ENCODE assay signal across 8 cellular contexts in genomic region chr17:82228842-82229685, GRCh38. TPM values are rescaled to one million over a fixed set of nuclear protein-coding genes. Genes with fewer than 3 reads are reported as not detected.
DNase-seq lines count a peak whose midpoint lies in the region; ATAC-seq and TF ChIP-seq lines count a peak whose summit lies in the region.

TSS of gene SLC16A3 (plus strand) at chr17:82229042. CDS start at chr17:82236009, 6,967 bp downstream.

- CTCF ChIA-PET in GM10248 (lab: Yijun Ruan, JAX): interaction anchor here (0.8 to 2.0 kb wide), 6 partner anchors 9 to 199 kb away, joined by 3 to 6 read pairs (median 4); no protein-coding TSS in a partner anchor

- peaks cover 32% of the 10 kb centered on the region for H3K4me1 ChIP-seq in mucosa of stomach (ENCODE audit: control insufficient read depth, insufficient read depth, low read length)
- H3K4me1 ChIP-seq in thoracic aorta (ENCODE audit: control insufficient read depth in 1 of 2, low read depth in 2 of 2): peaks cover 17 to 40% of the 10 kb centered on the region in 2 donors

- H3K9me3 ChIP-seq in mucosa of stomach (ENCODE audit: control insufficient read depth, low read length): no peaks in the 10 kb centered on the region
- no peaks in the 10 kb centered on the region for H3K9me3 ChIP-seq in thoracic aorta

- peaks cover 37% of the 10 kb centered on the region for H3K27me3 ChIP-seq in H7 (ENCODE audit: control insufficient read depth, insufficient read depth, low read length)
- no peaks in the 10 kb centered on the region for H3K27me3 ChIP-seq in mucosa of stomach (ENCODE audit: control insufficient read depth, insufficient read depth, low read length)
- no peaks in the 10 kb centered on the region for H3K27me3 ChIP-seq in thoracic aorta (replicated peaks; ENCODE audit: insufficient read depth)

- ATAC-seq in thoracic aorta (ENCODE audit: insufficient number of reproducible peaks, low FRiP score, low read depth): no peak

- H3K27ac ChIP-seq in epithelial cell of prostate (peak within 1 kb of the TSS; percentile 76), thoracic aorta (peak within 1 kb of the TSS; percentile 71 to 86)

- no peak for TF ChIP-seq CTCF in GM10248 (IDR thresholded peaks at IDR 0.05; ENCODE audit: control extremely low read depth, extremely low read depth, low read depth, missing control alignments)
- TF ChIP-seq CTCF in thoracic aorta (IDR thresholded peaks at IDR 0.05): no peak

- H3K4me3 ChIP-seq in H7 (ENCODE audit: insufficient read depth, low read depth, low read length) (peak within 1 kb of the TSS; percentile 56), mucosa of stomach (ENCODE audit: low read length) (no peak within 1 kb of the TSS), thoracic aorta (peak within 1 kb of the TSS; percentile 91)

- H3K36me3 ChIP-seq in H7 (replicated peaks; ENCODE audit: control insufficient read depth, insufficient read depth, low read length): no peaks in the 10 kb centered on the region
- H3K36me3 ChIP-seq in mucosa of stomach (ENCODE audit: control insufficient read depth, insufficient read depth, low read length): no peaks in the 10 kb centered on the region
- H3K36me3 ChIP-seq in thoracic aorta: no peaks in the 10 kb centered on the region

- POLR2A ChIA-PET in GM10248 (lab: Yijun Ruan, JAX): interaction anchor here (0.6 to 1.5 kb wide), 15 partner anchors 8 to 141 kb away, joined by 3 to 11 read pairs (median 3); partner anchors contain the start of gene CCDC57

- DNase-seq in GM10248 (ENCODE audit: extremely low spot score) (peak; percentile 93), H7 (peak; percentile 95), NCI-H128 (lab: John Stamatoyannopoulos, UW; ENCODE audit: unreplicated experiment) (peak; percentile 4), epithelial cell of prostate (ENCODE audit: low read depth, low spot score) (no peak), thoracic aorta (ENCODE audit: low spot score) (no peak), GOT3 (lab: John Stamatoyannopoulos, UW) (no peak)
- DNase-seq in activated CD8-positive, alpha-beta memory T cell treated with anti-CD3 and anti-CD28 coated beads, Interleukin-2, amount 50 U/mL, for 4 hours: peak; percentile 74

- H3K9ac ChIP-seq in mucosa of stomach (ENCODE audit: low read length): peak within 1 kb of the TSS; percentile 76

RNA-seq across cellular contexts. Expression of gene SLC16A3, which starts in this region (rescaled TPM):
- total RNA-seq in H7 (2014; rRNA removed; shearing (Covaris generic)): 31.2 and 52.0 TPM in 2 replicates
- total RNA-seq in thoracic aorta: 100 to 1,000 TPM in 1 of 2 donors, 10 to 100 TPM in 1; 76.0 to 113 TPM

Comparison
In these comparisons a context has a peak if more than half of its experiments do, and no peak if none do; other contexts are left out.
1. DNase-seq: peak in GM10248 (single experiment), H7 (single experiment), NCI-H128 (single experiment) and activated CD8-positive, alpha-beta memory T cell treated with anti-CD3 and anti-CD28 coated beads, Interleukin-2, amount 50 U/mL, for 4 hours (single experiment); none in epithelial cell of prostate (single experiment), thoracic aorta (single experiment) and GOT3 (single experiment).